Comparison of ENCODE assay signal across 11 cellular contexts in genomic region chrX:96770315-96770714, GRCh38.
DNase-seq lines count a peak whose midpoint lies in the region; ATAC-seq, FAIRE-seq and TF ChIP-seq lines count a peak whose summit lies in the region.
"Had no signal": no experiment of that assay in that cellular context is flagged by ENCODE, and none has a peak within 500 bp of the region (broad histone marks: within the 10 kb centered on the region; RNA-seq: fewer than 3 reads in every experiment).

No MANE protein-coding gene starts in this region.

- no peak for TF ChIP-seq CTCF in epithelial cell of esophagus (IDR thresholded peaks at IDR 0.05; ENCODE audit: insufficient read depth, low read depth, low read length, missing control alignments)

- FAIRE-seq in GM12891 (lab: Jason Lieb, UNC): no peak

- ATAC-seq in HG03039 (IDR thresholded peaks at IDR 0.05; ENCODE audit: unreplicated experiment): no peak

- no peak overlapping the region for H3K4me3 ChIP-seq in epithelial cell of esophagus (ENCODE audit: low read length)

- no peak for TF ChIP-seq POLR2A in GM12891 (IDR thresholded peaks at IDR 0.05; ENCODE audit: low read depth, low read length)

- DNase-seq in NCI-H82 (lab: John Stamatoyannopoulos, UW) (peak; percentile 44), NCI-H82 treated with DMSO at 0.1 percent for 48 hours (lab: John Stamatoyannopoulos, UW; ENCODE audit: unreplicated experiment) (no peak), NCI-H345 (lab: John Stamatoyannopoulos, UW) (peak; percentile 32), epithelial cell of esophagus (ENCODE audit: low read depth) (peak; percentile 6), stromal cell of bone marrow (ENCODE audit: low read depth) (peak; percentile 7), GM12891 (ENCODE audit: insufficient read length, low spot score) (no peak), T1000 (lab: John Stamatoyannopoulos, UW) (no peak)
- DNase-seq: amygdala, naive B cell, Right ventricle myocardium superior had no signal

TF ChIP-seq in GM12891, 5 proteins besides CTCF, POLR2A, EP300 and RAD21:
- no peak for TF ChIP-seq TAF1 (IDR thresholded peaks at IDR 0.05; ENCODE audit: low read depth, low read length)
- TF ChIP-seq SPI1 (IDR thresholded peaks at IDR 0.05; ENCODE audit: low read depth, low read length): no peak
- no peak for TF ChIP-seq POLR2AphosphoS5 (IDR thresholded peaks at IDR 0.05; ENCODE audit: low read depth, low read length)
- TF ChIP-seq PAX5 (IDR thresholded peaks at IDR 0.05; ENCODE audit: insufficient read depth, low read length, severe bottlenecking): no peak
- no peak for TF ChIP-seq POU2F2 (IDR thresholded peaks at IDR 0.05; ENCODE audit: low read depth, low read length)
TF ChIP-seq in GM12891: peak in this region for 0.

Comparison
In these comparisons a context has a peak if more than half of its experiments do, and no peak if none do; other contexts are left out.
1. DNase-seq: peak in NCI-H82 (single experiment), NCI-H345 (single experiment), epithelial cell of esophagus (single experiment) and stromal cell of bone marrow (single experiment); none in NCI-H82 treated with DMSO at 0.1 percent for 48 hours (single experiment), GM12891 (single experiment) and T1000 (single experiment).